In the genomic region with DNA sequence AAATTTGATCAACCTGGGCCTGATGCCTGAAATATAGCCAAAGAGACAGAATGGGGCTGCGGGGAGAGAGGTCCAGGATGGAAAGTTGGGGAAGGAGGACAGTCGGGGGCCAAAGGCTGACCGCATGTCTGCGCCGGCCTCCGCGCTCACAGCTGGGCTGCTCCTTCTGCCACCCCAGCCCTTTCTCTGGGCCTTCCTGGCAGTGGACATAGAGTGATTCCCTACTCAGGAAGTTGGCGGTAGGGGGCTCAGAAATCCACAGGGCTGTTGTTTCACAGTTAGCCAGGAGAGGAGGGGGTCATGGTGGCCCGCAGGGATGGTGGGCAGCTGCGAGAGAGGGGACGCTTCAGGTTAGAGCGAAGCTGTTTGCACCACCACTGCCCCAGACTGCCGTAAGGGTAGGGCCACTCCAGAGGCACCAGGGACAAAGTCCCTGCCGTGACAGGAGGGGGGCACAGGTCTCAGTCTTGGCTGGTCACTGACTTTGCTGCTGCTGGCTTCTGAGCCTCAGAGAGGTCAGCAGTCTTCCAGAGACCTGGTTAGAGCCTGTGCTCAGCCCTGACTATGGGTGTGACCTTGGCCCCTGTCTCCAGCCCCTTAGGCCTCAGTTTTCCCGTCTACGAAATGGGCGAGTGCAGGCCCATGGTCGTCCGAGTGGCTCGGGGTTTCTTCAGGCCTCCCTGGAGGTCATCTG, we compare ENCODE assay signal across 32 cellular contexts. TPM values are rescaled to one million over a fixed set of nuclear protein-coding genes. Genes with fewer than 3 reads are reported as not detected.
A peak's percentile ranks its signal among the peaks of the same experiment; 100 is the strongest.
DNase-seq lines count a peak whose midpoint lies in the region; ATAC-seq, FAIRE-seq and TF ChIP-seq lines count a peak whose summit lies in the region.
"Had no signal": no experiment of that assay in that cellular context is flagged by ENCODE, and none has a peak within 500 bp of the region (broad histone marks: within the 10 kb centered on the region; RNA-seq: fewer than 3 reads in every experiment).

No MANE protein-coding gene starts in this region.

- H3K27me3 Mint-ChIP-seq in H9 (ENCODE audit: low read depth), result peaks cover 4% of the 10 kb centered on the region; the same call in 1 of the 2 replicates
- H3K27me3 Mint-ChIP-seq in astrocyte (ENCODE audit: low read depth, unreplicated experiment), result peaks cover 27% of the 10 kb centered on the region
- H3K27me3 Mint-ChIP-seq: stimulated activated naive CD8-positive, alpha-beta T cell treated with anti-CD3 and anti-CD28 coated beads, Interleukin-15, amount 100 ng/mL, for 72 hours had no signal

- no peaks in the 10 kb centered on the region for H3K9me3 Mint-ChIP-seq in H9
- no peaks in the 10 kb centered on the region for H3K9me3 Mint-ChIP-seq in astrocyte (ENCODE audit: unreplicated experiment)
- H3K9me3 Mint-ChIP-seq: activated naive CD4-positive, alpha-beta T cell treated with anti-CD3 and anti-CD28 coated beads, Interleukin-2, amount 50 U/mL, for 72 hours; stimulated activated naive CD8-positive, alpha-beta T cell treated with anti-CD3 and anti-CD28 coated beads, Interleukin-15, amount 100 ng/mL, for 72 hours had no signal

- ATAC-seq in GM19455 (IDR thresholded peaks at IDR 0.05; ENCODE audit: unreplicated experiment), result no peak
- ATAC-seq: activated naive CD4-positive, alpha-beta T cell treated with anti-CD3 and anti-CD28 coated beads, Interleukin-2, amount 50 U/mL, for 72 hours; left lobe of liver; stimulated activated naive CD8-positive, alpha-beta T cell treated with anti-CD3 and anti-CD28 coated beads, Interleukin-15, amount 100 ng/mL, for 72 hours had no signal

- H3K79me1 ChIP-seq in H9 (ENCODE audit: insufficient read depth, low read depth, low read length, poor library complexity, severe bottlenecking) (no peaks in the 10 kb centered on the region), mesenchymal stem cell (replicated peaks; ENCODE audit: low read length, poor library complexity, severe bottlenecking) (no peaks in the 10 kb centered on the region)

- TF ChIP-seq CTCF in H9 (conservative IDR thresholded peaks at IDR 0.05), result no peak
- no peak for TF ChIP-seq CTCF in astrocyte (IDR thresholded peaks at IDR 0.05; ENCODE audit: insufficient read depth, low read depth, low read length)
- TF ChIP-seq CTCF in osteoblast (IDR thresholded peaks at IDR 0.05; ENCODE audit: extremely low read depth, low read depth, low read length), result no peak

- H3K4ac ChIP-seq in H9 (ENCODE audit: low read depth, low read length), result no peak overlapping the region; the same call in none of the 2 replicates
- peak overlapping the region; percentile 20 to 43 for H3K4ac ChIP-seq in mesenchymal stem cell (ENCODE audit: low read depth in 1 of 2, low read length in 2 of 2)

- H4K91ac ChIP-seq in H9 (ENCODE audit: insufficient read length, low read depth, low read length) (no peak overlapping the region), mesenchymal stem cell (ENCODE audit: low read length) (peak overlapping the region; percentile 61)

- H3K9me3 ChIP-seq in H9 (ENCODE audit: control insufficient read depth, low read depth, low read length), result no peaks in the 10 kb centered on the region
- no peaks in the 10 kb centered on the region for H3K9me3 ChIP-seq in astrocyte (ENCODE audit: insufficient read depth, low read depth, low read length)
- H3K9me3 ChIP-seq in mesenchymal stem cell (ENCODE audit: control insufficient read depth, low read length), result no peaks in the 10 kb centered on the region
- H3K9me3 ChIP-seq in osteoblast (ENCODE audit: low read depth, low read length), result no peaks in the 10 kb centered on the region
- H3K9me3 ChIP-seq: BLaER1 treated with 17β-estradiol and CSF1 and Interleukin-3, amounts not matched to agents 10 nM and 100 nM; colonic mucosa; right atrium auricular region; SJSA1; thyroid gland had no signal

- H3K9ac ChIP-seq in H9 (ENCODE audit: extremely low read depth, insufficient read length, low read length) (no peak overlapping the region), astrocyte (ENCODE audit: low read length) (no peak overlapping the region), mesenchymal stem cell (ENCODE audit: low read length) (no peak overlapping the region)
- H3K9ac ChIP-seq: BLaER1 treated with 17β-estradiol and CSF1 and Interleukin-3, amounts not matched to agents 10 nM and 100 nM; parathyroid adenoma had no signal

- H3K4me3 Mint-ChIP-seq in H9, result peak overlapping the region in 1 of 2 experiments; percentile 22; a peak in 1 of 5 replicates
- H3K4me3 Mint-ChIP-seq in astrocyte (ENCODE audit: unreplicated experiment), result no peak overlapping the region
- H3K4me3 Mint-ChIP-seq: naive B cell; stimulated activated naive CD8-positive, alpha-beta T cell treated with anti-CD3 and anti-CD28 coated beads, Interleukin-15, amount 100 ng/mL, for 72 hours had no signal

- peaks cover 6% of the 10 kb centered on the region; the same call in 1 of the 2 replicates for H3K4me1 ChIP-seq in H9 (ENCODE audit: insufficient read depth, low read length)
- peaks cover 37% of the 10 kb centered on the region for H3K4me1 ChIP-seq in astrocyte (ENCODE audit: insufficient read depth, low read length)
- H3K4me1 ChIP-seq in mesenchymal stem cell (ENCODE audit: control insufficient read depth, insufficient read depth, low read depth, low read length), result peaks cover 4% of the 10 kb centered on the region
- peaks cover 24% of the 10 kb centered on the region for H3K4me1 ChIP-seq in osteoblast (ENCODE audit: insufficient read depth, low read length)
- H3K4me1 ChIP-seq: colonic mucosa, parathyroid adenoma, right atrium auricular region, thyroid gland had no signal

- no peak overlapping the region for H3K4me2 ChIP-seq in H9 (ENCODE audit: insufficient read depth, insufficient read length, low read length)
- no peak overlapping the region for H3K4me2 ChIP-seq in astrocyte (ENCODE audit: low read length)
- no peak overlapping the region for H3K4me2 ChIP-seq in mesenchymal stem cell (ENCODE audit: low read length, poor library complexity, severe bottlenecking)
- no peak overlapping the region for H3K4me2 ChIP-seq in osteoblast (ENCODE audit: insufficient read depth, low read length)

- no peak overlapping the region for H4K8ac ChIP-seq in H9 (replicated peaks; ENCODE audit: insufficient read length, low read depth, low read length)
- H4K8ac ChIP-seq in mesenchymal stem cell (ENCODE audit: low read length), result peak overlapping the region; percentile 21

- H2BK5ac ChIP-seq in H9 (ENCODE audit: insufficient read length, low read length), result no peak overlapping the region
- H2BK5ac ChIP-seq in mesenchymal stem cell (ENCODE audit: low read depth, low read length, poor library complexity, severe bottlenecking), result no peak overlapping the region

- H3K27ac Mint-ChIP-seq in H9 (peak overlapping the region; percentile 43 to 99 (median 97); a peak in 5 of 7 replicates), astrocyte (ENCODE audit: unreplicated experiment) (no peak overlapping the region)
- H3K27ac Mint-ChIP-seq: activated naive CD4-positive, alpha-beta T cell treated with anti-CD3 and anti-CD28 coated beads, Interleukin-2, amount 50 U/mL, for 72 hours; naive B cell had no signal

- peak overlapping the region; percentile 71 for H3T11ph ChIP-seq in H9 (ENCODE audit: low read length)

- peak overlapping the region; percentile 37 for H2AFZ ChIP-seq in H9 (ENCODE audit: low read length)
- no peak overlapping the region for H2AFZ ChIP-seq in astrocyte (ENCODE audit: low read depth, low read length)
- H2AFZ ChIP-seq in mesenchymal stem cell (ENCODE audit: low read depth, low read length), result no peak overlapping the region
- H2AFZ ChIP-seq in osteoblast (ENCODE audit: low read length), result no peak overlapping the region
- H2AFZ ChIP-seq: parathyroid adenoma had no signal

- H3K18ac ChIP-seq in H9 (ENCODE audit: insufficient read length, low read depth, low read length) (peak overlapping the region; percentile 82), mesenchymal stem cell (ENCODE audit: low read depth in 1 of 2, low read length in 2 of 2) (no peak overlapping the region)

- H2AK5ac ChIP-seq in H9 (ENCODE audit: insufficient read length, low read length), result no peak overlapping the region
- no peak overlapping the region for H2AK5ac ChIP-seq in mesenchymal stem cell (ENCODE audit: low read length, severe bottlenecking)

- H2BK12ac ChIP-seq in H9 (ENCODE audit: insufficient read length, low read depth, low read length) (no peak overlapping the region), mesenchymal stem cell (ENCODE audit: low read length in 2 of 2) (peak overlapping the region in 1 of 2 experiments; percentile 95)

- H3K27ac ChIP-seq in H9 (ENCODE audit: insufficient read length, low read depth, low read length), result no peak overlapping the region
- H3K27ac ChIP-seq in astrocyte (ENCODE audit: low read depth, low read length), result peak overlapping the region; percentile 34
- H3K27ac ChIP-seq in mesenchymal stem cell (ENCODE audit: low read length, poor library complexity, severe bottlenecking), result no peak overlapping the region
- no peak overlapping the region for H3K27ac ChIP-seq in osteoblast (ENCODE audit: low read depth, low read length)
- H3K27ac ChIP-seq: BLaER1 treated with 17β-estradiol and CSF1 and Interleukin-3, amounts not matched to agents 10 nM and 100 nM; cardiac muscle cell; colonic mucosa; epithelial cell of prostate; parathyroid adenoma; right atrium auricular region; SJSA1; thyroid gland; WERI-Rb-1 had no signal

- H3K14ac ChIP-seq in H9 (ENCODE audit: insufficient read depth, low read length) (peak overlapping the region; percentile 84; the same call in 1 of the 2 replicates), mesenchymal stem cell (ENCODE audit: low read length in 2 of 2) (peak overlapping the region in 1 of 2 experiments; percentile 26)

- H2BK15ac ChIP-seq in H9 (ENCODE audit: low read depth, low read length), result no peak overlapping the region
- no peak overlapping the region for H2BK15ac ChIP-seq in mesenchymal stem cell (ENCODE audit: low read depth, poor library complexity, severe bottlenecking)

- H4K5ac ChIP-seq in H9 (ENCODE audit: insufficient read length, low read depth, low read length), result no peak overlapping the region

- no peak overlapping the region for H2BK20ac ChIP-seq in H9 (ENCODE audit: low read depth, low read length, poor library complexity, severe bottlenecking)

- H3K4me1 Mint-ChIP-seq in H9 (peaks cover 46 to 62% of the 10 kb centered on the region in 2 experiments), astrocyte (ENCODE audit: low read depth, unreplicated experiment) (peaks cover 26% of the 10 kb centered on the region)
- H3K4me1 Mint-ChIP-seq: naive B cell had no signal

- H3K23ac ChIP-seq in H9 (ENCODE audit: insufficient read length, low read depth, low read length) (no peak overlapping the region), mesenchymal stem cell (ENCODE audit: low read length in 2 of 2) (no peak overlapping the region)

- H3K79me2 ChIP-seq in H9 (ENCODE audit: insufficient read depth, low read length) (no peaks in the 10 kb centered on the region), astrocyte (ENCODE audit: insufficient read depth, low read length) (peaks cover 73% of the 10 kb centered on the region), osteoblast (ENCODE audit: insufficient read depth, low read length) (peaks cover 87% of the 10 kb centered on the region)
- H3K79me2 ChIP-seq: parathyroid adenoma had no signal

- no peak overlapping the region for H3K4me3 ChIP-seq in astrocyte (ENCODE audit: insufficient read depth, low read depth, low read length)
- no peak overlapping the region for H3K4me3 ChIP-seq in mesenchymal stem cell (ENCODE audit: insufficient read depth in 1 of 2, low read depth in 1 of 2, low read length in 2 of 2)
- H3K4me3 ChIP-seq in osteoblast (ENCODE audit: insufficient read depth, low read length), result no peak overlapping the region
- H3K4me3 ChIP-seq: BLaER1 treated with 17β-estradiol and CSF1 and Interleukin-3, amounts not matched to agents 10 nM and 100 nM; cardiac muscle cell; colonic mucosa; right atrium auricular region; SJSA1; thyroid gland had no signal

- H3K23me2 ChIP-seq in H9 (ENCODE audit: insufficient read length, low read depth, low read length, poor library complexity, severe bottlenecking), result no peaks in the 10 kb centered on the region

- peaks cover 23% of the 10 kb centered on the region for H3K36me3 ChIP-seq in astrocyte (ENCODE audit: insufficient read depth, low read length)
- H3K36me3 ChIP-seq in mesenchymal stem cell (ENCODE audit: control insufficient read depth in 1 of 2, insufficient read depth in 2 of 2, low read depth in 1 of 2, low read length in 2 of 2), result peaks cover 0 to 67% of the 10 kb centered on the region in 2 experiments
- H3K36me3 ChIP-seq in osteoblast (ENCODE audit: insufficient read depth, low read length), result peaks cover 53% of the 10 kb centered on the region
- H3K36me3 ChIP-seq: BLaER1 treated with 17β-estradiol and CSF1 and Interleukin-3, amounts not matched to agents 10 nM and 100 nM; cardiac muscle cell; colonic mucosa; right atrium auricular region; thyroid gland; WERI-Rb-1 had no signal

- no CpG with 5 or more reads among the region's 20 CpGs for WGBS in H9 (ENCODE audit: extremely low coverage, insufficient read length, low lambda C conversion rate)
- 93% methylated on average over 20 of the region's 20 CpGs for WGBS in mesenchymal stem cell

- no peaks in the 10 kb centered on the region for H3K27me3 ChIP-seq in H9 (ENCODE audit: insufficient read depth, low read length)
- H3K27me3 ChIP-seq in astrocyte (ENCODE audit: insufficient read depth, low read length), result no peaks in the 10 kb centered on the region
- no peaks in the 10 kb centered on the region for H3K27me3 ChIP-seq in mesenchymal stem cell (ENCODE audit: control insufficient read depth in 1 of 2, insufficient read depth in 1 of 2, low read length in 2 of 2)
- H3K27me3 ChIP-seq in osteoblast (ENCODE audit: insufficient read depth, low read length), result no peaks in the 10 kb centered on the region
- H3K27me3 ChIP-seq: cardiac muscle cell, colonic mucosa, right atrium auricular region, SJSA1, thyroid gland had no signal

- H2BK120ac ChIP-seq in H9 (ENCODE audit: low read depth, low read length, poor library complexity, severe bottlenecking) (peak overlapping the region; percentile 91), mesenchymal stem cell (ENCODE audit: low read depth, low read length) (peak overlapping the region; percentile 22)

- H3K56ac ChIP-seq in H9 (ENCODE audit: insufficient read length, low read depth, low read length), result no peak overlapping the region

- DNase-seq in H9, result no peak
- DNase-seq in astrocyte (ENCODE audit: low read depth), result no peak
- DNase-seq in mesenchymal stem cell, result no peak
- DNase-seq in osteoblast (ENCODE audit: insufficient read length, low spot score, missing footprints), result peak; percentile 39
- DNase-seq in NCI-H1436 (lab: John Stamatoyannopoulos, UW), result no peak
- DNase-seq in AG08395 (ENCODE audit: low spot score), result no peak
- DNase-seq in NCI-H2227 (lab: John Stamatoyannopoulos, UW; ENCODE audit: unreplicated experiment), result no peak
- DNase-seq: activated CD4-positive, alpha-beta T cell treated with anti-CD3 and anti-CD28 coated beads for 48 hours; activated effector memory CD4-positive, alpha-beta T cell treated with Interleukin-2 at 50 U/mL for 16 hours; colonic mucosa; COR-L47; DMS53; effector CD8-positive, alpha-beta T cell; midbrain; naive B cell; NCI-H1092; NCI-H187; NCI-H510A; stimulated activated CD8-positive, alpha-beta memory T cell treated with anti-CD3 and anti-CD28 coated beads, Interleukin-4, amount 100 ng/mL, for 48 hours; stimulated activated naive CD8-positive, alpha-beta T cell treated with anti-CD3 and anti-CD28 coated beads, Interleukin-15, amount 100 ng/mL, for 72 hours; thyroid gland; WERI-Rb-1 had no signal

- no peaks in the 10 kb centered on the region for H4K20me1 ChIP-seq in H9 (ENCODE audit: control insufficient read depth, insufficient read depth, insufficient read length)
- H4K20me1 ChIP-seq in astrocyte (ENCODE audit: insufficient read depth, low read length), result peaks cover 97% of the 10 kb centered on the region
- H4K20me1 ChIP-seq in osteoblast (ENCODE audit: insufficient read depth, low read length), result peaks cover 49% of the 10 kb centered on the region
- H4K20me1 ChIP-seq: BLaER1 treated with 17β-estradiol and CSF1 and Interleukin-3, amounts not matched to agents 10 nM and 100 nM had no signal

- H3K36me3 Mint-ChIP-seq in H9 (ENCODE audit: insufficient read depth in 1 of 3, low read depth in 3 of 3), result no peaks in the 10 kb centered on the region
- H3K36me3 Mint-ChIP-seq in astrocyte (ENCODE audit: low read depth, unreplicated experiment), result no peaks in the 10 kb centered on the region
- H3K36me3 Mint-ChIP-seq: activated naive CD4-positive, alpha-beta T cell treated with anti-CD3 and anti-CD28 coated beads, Interleukin-2, amount 50 U/mL, for 72 hours; naive B cell had no signal

- no peak for FAIRE-seq in astrocyte (lab: Jason Lieb, UNC)

RNA-seq across cellular contexts. Expression of a gene that starts 15.0 kb away (rescaled TPM):
- total RNA-seq in H9 (2021), result 0.52 TPM in 1 of 2 replicates, not detected in the other
- not detected in 2 replicates for total RNA-seq in astrocyte
- polyA plus RNA-seq in mesenchymal stem cell (2013, experiment 1 of 2), result 0.12 TPM
- polyA plus RNA-seq in mesenchymal stem cell (2013, experiment 2 of 2), result 0.01 TPM
- total RNA-seq in osteoblast, result 200 and 269 TPM in 2 replicates
- total RNA-seq: activated CD8-positive, alpha-beta memory T cell treated with anti-CD3 and anti-CD28 coated beads for 36 hours; activated naive CD4-positive, alpha-beta T cell treated with anti-CD3 and anti-CD28 coated beads, Interleukin-2, amount 50 U/mL, for 72 hours; cardiac muscle cell had no signal
- polyA plus RNA-seq: cardiac muscle cell had no signal

Comparison
In these comparisons a context has a peak if more than half of its experiments do, and no peak if none do; other contexts are left out.
1. RNA of a gene that starts 15.0 kb away (total RNA-seq): 200 to 269 TPM in osteoblast; 0.52 TPM in H9 and not detected in astrocyte; every median in the first group is over 100 times any median in the second.